Comparison of ENCODE assay signal across 16 cellular contexts in genomic region chr12:110345963-110346362, GRCh38. TPM values are rescaled to one million over a fixed set of nuclear protein-coding genes. Genes with fewer than 3 reads are reported as not detected.
A peak's percentile ranks its signal among the peaks of the same experiment; 100 is the strongest.
DNase-seq lines count a peak whose midpoint lies in the region; ATAC-seq and TF ChIP-seq lines count a peak whose summit lies in the region.
"Had no signal": no experiment of that assay in that cellular context is flagged by ENCODE, and none has a peak within 500 bp of the region (broad histone marks: within the 10 kb centered on the region; RNA-seq: fewer than 3 reads in every experiment).

No MANE protein-coding gene starts in this region.

- H3K36me3 Mint-ChIP-seq in mesothelial cell of epicardium = peaks cover 68% of the 10 kb centered on the region

- DNase-seq in caudate nucleus (lab: John Stamatoyannopoulos, UW) = peak in 18 of 61 donors; percentile 10 to 67 (median 24)
- DNase-seq in mesothelial cell of epicardium (ENCODE audit: low spot score in 2 of 2, unreplicated experiment in 2 of 2) = no peak
- DNase-seq in HK-2 (ENCODE audit: unreplicated experiment) = no peak
- DNase-seq in mesenchymal stem cell = no peak
- no peak for DNase-seq in COR-L47 (lab: John Stamatoyannopoulos, UW)
- DNase-seq: cortex of kidney, GOT3, kidney glomerular epithelial cell, NCI-H2081, SHP77 had no signal

- no peak overlapping the region for H3K9ac ChIP-seq in BLaER1
- no peak overlapping the region for H3K9ac ChIP-seq in mesenchymal stem cell (ENCODE audit: low read length)

- H4K20me1 ChIP-seq in BLaER1 = peaks cover 20% of the 10 kb centered on the region

- peak overlapping the region; percentile 53 for H3K27ac Mint-ChIP-seq in mesothelial cell of epicardium
- H3K27ac Mint-ChIP-seq: activated naive CD4-positive, alpha-beta T cell treated with anti-CD3 and anti-CD28 coated beads, Interleukin-2, amount 50 U/mL, for 24 hours; T-helper 1 cell treated with Interleukin-12 subunit alpha and Interleukin-12 subunit beta and Interleukin-4 antibody, amounts not matched to agents 30 μg/mL and 1 μg/mL, for 36 hours had no signal

- no peak for TF ChIP-seq CTCF in HEK293 (tag by site-specific recombination; IDR thresholded peaks at IDR 0.05)
- TF ChIP-seq CTCF in mesothelial cell of epicardium (IDR thresholded peaks at IDR 0.05; ENCODE audit: unreplicated experiment) = no peak

- H3K23ac ChIP-seq in mesenchymal stem cell (ENCODE audit: low read length in 2 of 2) = no peak overlapping the region

- H3K9me3 ChIP-seq in BLaER1 (no peaks in the 10 kb centered on the region), HEK293 (ENCODE audit: control insufficient read depth, insufficient read depth, low read depth, low read length) (no peaks in the 10 kb centered on the region), mesenchymal stem cell (ENCODE audit: control insufficient read depth, low read length) (no peaks in the 10 kb centered on the region)

- H3K27me3 ChIP-seq in BLaER1 (no peaks in the 10 kb centered on the region), mesenchymal stem cell (ENCODE audit: control insufficient read depth in 1 of 2, insufficient read depth in 1 of 2, low read length in 2 of 2) (no peaks in the 10 kb centered on the region)

- no peak overlapping the region for H4K91ac ChIP-seq in mesenchymal stem cell (ENCODE audit: low read length)

- H2AFZ ChIP-seq in mesenchymal stem cell (ENCODE audit: low read depth, low read length) = no peak overlapping the region

- H3K27ac ChIP-seq in BLaER1 (peak overlapping the region; percentile 63; the same call in 1 of the 2 replicates), HEK293 (ENCODE audit: extremely low read depth, low read depth, low read length) (no peak overlapping the region), caudate nucleus (ENCODE audit: low read depth, low read length) (peak overlapping the region; percentile 36), mesenchymal stem cell (ENCODE audit: low read length, poor library complexity, severe bottlenecking) (no peak overlapping the region)

- ATAC-seq in GM21367 (IDR thresholded peaks at IDR 0.05; ENCODE audit: unreplicated experiment) = no peak
- ATAC-seq: activated CD4-positive, CD25-positive, alpha-beta regulatory T cell treated with anti-CD3 and anti-CD28 coated beads, Interleukin-2, amount 50 U/mL, for 24 hours had no signal

- H3K4me1 Mint-ChIP-seq in mesothelial cell of epicardium = peaks cover 11% of the 10 kb centered on the region

- H2BK120ac ChIP-seq in mesenchymal stem cell (ENCODE audit: low read depth, low read length) = no peak overlapping the region

- H3K4me3 ChIP-seq in BLaER1 = no peak overlapping the region
- no peak overlapping the region for H3K4me3 ChIP-seq in HEK293 (ENCODE audit: low read depth, low read length)
- H3K4me3 ChIP-seq in mesenchymal stem cell (ENCODE audit: insufficient read depth in 1 of 2, low read depth in 1 of 2, low read length in 2 of 2) = no peak overlapping the region

- no peak overlapping the region for H2AK5ac ChIP-seq in mesenchymal stem cell (ENCODE audit: low read length, severe bottlenecking)

- no peaks in the 10 kb centered on the region for H3K27me3 Mint-ChIP-seq in mesothelial cell of epicardium (ENCODE audit: low read depth)
- H3K27me3 Mint-ChIP-seq: activated naive CD4-positive, alpha-beta T cell treated with anti-CD3 and anti-CD28 coated beads, Interleukin-2, amount 50 U/mL, for 24 hours had no signal

- H2BK5ac ChIP-seq in mesenchymal stem cell (ENCODE audit: low read depth, low read length, poor library complexity, severe bottlenecking) = no peak overlapping the region

- CTCF ChIA-PET in HEK293 (lab: Yijun Ruan, JAX) = no interaction called here

- H3K4me2 ChIP-seq in BLaER1 (peak overlapping the region; percentile 74), mesenchymal stem cell (ENCODE audit: low read length, poor library complexity, severe bottlenecking) (no peak overlapping the region)

- WGBS in mesenchymal stem cell = 92% methylated on average over 12 of the region's 12 CpGs

- no peak overlapping the region for H3K18ac ChIP-seq in mesenchymal stem cell (ENCODE audit: low read depth in 1 of 2, low read length in 2 of 2)

- POLR2A ChIA-PET in HEK293 (lab: Yijun Ruan, JAX) = no interaction called here

- H3K9me3 Mint-ChIP-seq in mesothelial cell of epicardium = no peaks in the 10 kb centered on the region
- H3K9me3 Mint-ChIP-seq: activated naive CD4-positive, alpha-beta T cell treated with anti-CD3 and anti-CD28 coated beads, Interleukin-2, amount 50 U/mL, for 24 hours; T-helper 1 cell treated with Interleukin-12 subunit alpha and Interleukin-12 subunit beta and Interleukin-4 antibody, amounts not matched to agents 30 μg/mL and 1 μg/mL, for 36 hours had no signal

- peaks cover 29% of the 10 kb centered on the region for H3K79me1 ChIP-seq in mesenchymal stem cell (replicated peaks; ENCODE audit: low read length, poor library complexity, severe bottlenecking)

- no peak overlapping the region for H2BK15ac ChIP-seq in mesenchymal stem cell (ENCODE audit: low read depth, poor library complexity, severe bottlenecking)

- H3K36me3 ChIP-seq in BLaER1 (peaks cover 85% of the 10 kb centered on the region), HEK293 (ENCODE audit: control insufficient read depth in 2 of 2, insufficient read depth in 1 of 2, low read length in 2 of 2) (peaks cover 45 to 99% of the 10 kb centered on the region in 2 experiments), mesenchymal stem cell (ENCODE audit: control insufficient read depth in 1 of 2, insufficient read depth in 2 of 2, low read depth in 1 of 2, low read length in 2 of 2) (peaks cover 70 to 100% of the 10 kb centered on the region in 2 experiments)

- no peak overlapping the region for H2BK12ac ChIP-seq in mesenchymal stem cell (ENCODE audit: low read length in 2 of 2)

- no peak overlapping the region for H4K8ac ChIP-seq in mesenchymal stem cell (ENCODE audit: low read length)

- H3K4ac ChIP-seq in mesenchymal stem cell (ENCODE audit: low read depth in 1 of 2, low read length in 2 of 2) = no peak overlapping the region

- H3K14ac ChIP-seq in mesenchymal stem cell (ENCODE audit: low read length in 2 of 2) = no peak overlapping the region

- peaks cover 73% of the 10 kb centered on the region for H3K4me1 ChIP-seq in BLaER1
- no peaks in the 10 kb centered on the region for H3K4me1 ChIP-seq in HEK293 (ENCODE audit: control insufficient read depth, insufficient read depth, low read length)
- H3K4me1 ChIP-seq in mesenchymal stem cell (ENCODE audit: control insufficient read depth, insufficient read depth, low read depth, low read length) = no peaks in the 10 kb centered on the region

- H3K4me3 Mint-ChIP-seq in mesothelial cell of epicardium = no peak overlapping the region
- H3K4me3 Mint-ChIP-seq: activated naive CD4-positive, alpha-beta T cell treated with anti-CD3 and anti-CD28 coated beads, Interleukin-2, amount 50 U/mL, for 24 hours; T-helper 1 cell treated with Interleukin-12 subunit alpha and Interleukin-12 subunit beta and Interleukin-4 antibody, amounts not matched to agents 30 μg/mL and 1 μg/mL, for 36 hours had no signal

TF ChIP-seq in HEK293, 187 proteins besides CTCF, POLR2A, EP300 and RAD21:
- TF ChIP-seq ZNF600 (tag by site-specific recombination; IDR thresholded peaks at IDR 0.05) (0 out of 2 replicates have a peak, but pooled peaks have one; percentile 44), ZBTB17 (tag by site-specific recombination; IDR thresholded peaks at IDR 0.05) (no peak)
TF ChIP-seq in HEK293: peak in this region for 1.

RNA-seq across cellular contexts. Expression of gene ANAPC7, which starts 57.5 kb away (rescaled TPM):
- total RNA-seq in mesothelial cell of epicardium = 62.8 to 66.6 TPM (median 66.0 TPM) in 3 replicates
- polyA plus RNA-seq in mesenchymal stem cell (2013, experiment 1 of 2) = 20.3 TPM
- 21.0 TPM for polyA plus RNA-seq in mesenchymal stem cell (2013, experiment 2 of 2)

Comparison
In these comparisons a context has a peak if more than half of its experiments do, and no peak if none do; other contexts are left out.
1. H3K27ac ChIP-seq: peak in BLaER1 (single experiment) and caudate nucleus (single experiment); none in HEK293 (single experiment) and mesenchymal stem cell (single experiment).